Comparison of ENCODE assay signal across 20 cellular contexts in genomic region chr3:148330486-148330885, GRCh38.
DNase-seq lines count a peak whose midpoint lies in the region; ATAC-seq and TF ChIP-seq lines count a peak whose summit lies in the region.
"Had no signal": no experiment of that assay in that cellular context is flagged by ENCODE, and none has a peak within 500 bp of the region (broad histone marks: within the 10 kb centered on the region; RNA-seq: fewer than 3 reads in every experiment).

No MANE protein-coding gene starts in this region.

- H3K4me1 Mint-ChIP-seq in nephron progenitor cell = peaks cover 26% of the 10 kb centered on the region

- H3K4me3 ChIP-seq in A673 (ENCODE audit: low read depth, low read length, poor library complexity, severe bottlenecking) = no peak overlapping the region
- H3K4me3 ChIP-seq: GM23248, ovary, right lobe of liver, stomach had no signal

- peak; percentile 60 for DNase-seq in A673 (ENCODE audit: low spot score)
- DNase-seq in NCI-H146 treated with DMSO at 0.1 percent for 48 hours (lab: John Stamatoyannopoulos, UW; ENCODE audit: unreplicated experiment) = peak; percentile 79
- DNase-seq in SHP77 (lab: John Stamatoyannopoulos, UW) = peak; percentile 69 to 73
- no peak for DNase-seq in nephron progenitor cell
- no peak for DNase-seq in H4 (ENCODE audit: low spot score)
- DNase-seq: activated CD4-positive, CD25-positive, alpha-beta regulatory T cell treated with anti-CD3 and anti-CD28 coated beads, Interleukin-2, amount 50 U/mL, for 72 hours; activated CD8-positive, alpha-beta T cell treated with anti-CD3 and anti-CD28 coated beads, Interleukin-2, amount 10 ng/mL, durations not matched to agents 7 days and 5 days; activated gamma-delta T cell treated with Interleukin-2 at 50 U/mL for 16 hours; cortex of kidney; mammary epithelial cell; NCI-H1694 treated with DMSO at 0.1 percent for 48 hours; ovary; right lobe of liver; stimulated activated CD4-positive, alpha-beta T cell treated with anti-CD3 and anti-CD28 coated beads, Interleukin-15, amount 100 ng/mL, for 24 hours; stomach had no signal

- no peak for TF ChIP-seq CTCF in A673 (conservative IDR thresholded peaks at IDR 0.05; ENCODE audit: low read depth, low read length)
- TF ChIP-seq CTCF in nephron progenitor cell (IDR thresholded peaks at IDR 0.05) = no peak

- BruUV-seq in A673 (replicated peaks; lab: Mats Ljungman, UMichigan) = no TSS peak

- H3K27me3 Mint-ChIP-seq in nephron progenitor cell (ENCODE audit: low read depth, poor library complexity) = peaks cover 3% of the 10 kb centered on the region
- H3K27me3 Mint-ChIP-seq: type B pancreatic cell had no signal

- CTCF ChIA-PET in A673 (lab: Charles Lee) = no interaction called here

- intact Hi-C loops in A673 (cut with micrococcal nuclease; ENCODE audit: unreplicated experiment) = no loop called here

- H3K9me3 Mint-ChIP-seq in nephron progenitor cell = peaks cover 3% of the 10 kb centered on the region
- H3K9me3 Mint-ChIP-seq: type B pancreatic cell had no signal

- H3K4me1 ChIP-seq in A673 (ENCODE audit: insufficient read depth, low read length, poor library complexity, severe bottlenecking) = peaks cover 12% of the 10 kb centered on the region
- H3K4me1 ChIP-seq: right lobe of liver had no signal

- POLR2A ChIA-PET in A673 (lab: Charles Lee; ENCODE audit: low non-redundant PET) = no interaction called here

- H3K36me3 ChIP-seq in A673 (ENCODE audit: insufficient read depth, low read length, poor library complexity, severe bottlenecking) = no peaks in the 10 kb centered on the region
- H3K36me3 ChIP-seq: ovary, right lobe of liver, stomach had no signal

- no peaks in the 10 kb centered on the region for H3K9me3 ChIP-seq in A673 (ENCODE audit: low read depth, low read length, poor library complexity, severe bottlenecking)
- H3K9me3 ChIP-seq: ovary, right lobe of liver, stomach had no signal

- H3K27ac ChIP-seq in A673 (ENCODE audit: low read depth, low read length, poor library complexity, severe bottlenecking) = no peak overlapping the region
- H3K27ac ChIP-seq: GM23248, ovary, right lobe of liver, stomach had no signal

- ATAC-seq in GM21390 (IDR thresholded peaks at IDR 0.05; ENCODE audit: unreplicated experiment) (no peak), esophagus mucosa (no peak), HG03432 (IDR thresholded peaks at IDR 0.05; ENCODE audit: unreplicated experiment) (no peak)
- ATAC-seq: activated CD8-positive, alpha-beta T cell treated with anti-CD3 and anti-CD28 coated beads, Interleukin-2, amount 10 ng/mL, durations not matched to agents 7 days and 5 days; right lobe of liver had no signal

- no peak overlapping the region for H3K4me3 Mint-ChIP-seq in nephron progenitor cell
- H3K4me3 Mint-ChIP-seq: activated CD8-positive, alpha-beta T cell treated with anti-CD3 and anti-CD28 coated beads, Interleukin-2, amount 10 ng/mL, durations not matched to agents 7 days and 5 days; type B pancreatic cell had no signal

- H3K36me3 Mint-ChIP-seq in nephron progenitor cell (ENCODE audit: low read depth) = no peaks in the 10 kb centered on the region
- H3K36me3 Mint-ChIP-seq: type B pancreatic cell had no signal

- peak overlapping the region; percentile 65 for H3K27ac Mint-ChIP-seq in nephron progenitor cell
- H3K27ac Mint-ChIP-seq: activated CD8-positive, alpha-beta T cell treated with anti-CD3 and anti-CD28 coated beads, Interleukin-2, amount 10 ng/mL, durations not matched to agents 7 days and 5 days; type B pancreatic cell had no signal

- no peaks in the 10 kb centered on the region for H3K27me3 ChIP-seq in A673 (replicated peaks; ENCODE audit: insufficient read depth, low read depth, low read length, poor library complexity)
- H3K27me3 ChIP-seq: ovary, right lobe of liver, stomach had no signal

Comparison
In these comparisons a context has a peak if more than half of its experiments do, and no peak if none do; other contexts are left out.
1. DNase-seq: peak in A673 (single experiment), NCI-H146 treated with DMSO at 0.1 percent for 48 hours (single experiment) and SHP77 (2 of 2); none in nephron progenitor cell (single experiment) and H4 (single experiment).